In genomic region chr10:5628798-5629788, GRCh38 we compare ENCODE assay signal across 8 cellular contexts. TPM values are rescaled to one million over a fixed set of nuclear protein-coding genes. Genes with fewer than 3 reads are reported as not detected.
A peak's percentile ranks its signal among the peaks of the same experiment; 100 is the strongest.
DNase-seq lines count a peak whose midpoint lies in the region; ATAC-seq, FAIRE-seq and TF ChIP-seq lines count a peak whose summit lies in the region.

No MANE protein-coding gene starts in this region.

- in situ Hi-C loops in transverse colon (cut with MboI; ENCODE audit: low pct_ligation_motif_present in 1 of 4, low pct_unique_long_range_greater_than_20kb in 1 of 4, low sequenced_read_pairs in 3 of 4): loop anchor here in 3 of 4 donors (5.0 to 10.0 kb wide), 2 partner anchors 184 to 187 kb away; no protein-coding TSS in a partner anchor

- no peak for TF ChIP-seq POLR2A in transverse colon (IDR thresholded peaks at IDR 0.05)

- no peaks in the 10 kb centered on the region for H3K9me3 Mint-ChIP-seq in activated naive CD4-positive, alpha-beta T cell treated with anti-CD3 and anti-CD28 coated beads for 36 hours
- H3K9me3 Mint-ChIP-seq in activated naive CD4-positive, alpha-beta T cell treated with anti-CD3 and anti-CD28 coated beads, Interleukin-2, amount 10 ng/mL, durations not matched to agents 7 days and 5 days: no peaks in the 10 kb centered on the region
- no peaks in the 10 kb centered on the region for H3K9me3 Mint-ChIP-seq in activated CD8-positive, alpha-beta T cell treated with anti-CD3 and anti-CD28 coated beads for 36 hours
- H3K9me3 Mint-ChIP-seq in immature natural killer cell: no peaks in the 10 kb centered on the region
- H3K9me3 Mint-ChIP-seq in Calu3 (ENCODE audit: low read depth, unreplicated experiment): no peaks in the 10 kb centered on the region

- POLR2A ChIA-PET in activated CD8-positive, alpha-beta T cell treated with anti-CD3 and anti-CD28 coated beads for 36 hours (lab: Charles Lee): interaction anchor here (0.6 to 0.9 kb wide), 4 partner anchors 16 to 201 kb away, joined by 3 read pairs; no protein-coding TSS in a partner anchor

- H3K4me1 Mint-ChIP-seq in activated naive CD4-positive, alpha-beta T cell treated with anti-CD3 and anti-CD28 coated beads for 36 hours (ENCODE audit: low read depth): peaks cover 29% of the 10 kb centered on the region
- peaks cover 19% of the 10 kb centered on the region for H3K4me1 Mint-ChIP-seq in activated naive CD4-positive, alpha-beta T cell treated with anti-CD3 and anti-CD28 coated beads, Interleukin-2, amount 10 ng/mL, durations not matched to agents 7 days and 5 days
- H3K4me1 Mint-ChIP-seq in activated CD8-positive, alpha-beta T cell treated with anti-CD3 and anti-CD28 coated beads for 36 hours (ENCODE audit: low read depth): peaks cover 16% of the 10 kb centered on the region
- H3K4me1 Mint-ChIP-seq in immature natural killer cell: peaks cover 3 to 14% of the 10 kb centered on the region in 2 donors
- H3K4me1 Mint-ChIP-seq in Calu3 (ENCODE audit: low read depth, unreplicated experiment): peaks cover 23% of the 10 kb centered on the region

- H3K9me3 ChIP-seq in keratinocyte (ENCODE audit: control insufficient read depth, low read depth, low read length): no peaks in the 10 kb centered on the region
- no peaks in the 10 kb centered on the region for H3K9me3 ChIP-seq in transverse colon

- H3K79me2 ChIP-seq in keratinocyte (ENCODE audit: control insufficient read depth, insufficient read depth, low read length): no peaks in the 10 kb centered on the region

- no peak overlapping the region for H3K27ac ChIP-seq in keratinocyte (ENCODE audit: control insufficient read depth, insufficient read depth, low read length)
- peak overlapping the region; percentile 50 to 79 (median 68) for H3K27ac ChIP-seq in transverse colon

- H4K20me1 ChIP-seq in keratinocyte (ENCODE audit: control insufficient read depth, extremely low read depth, insufficient read depth, low read length): no peaks in the 10 kb centered on the region

- no peak overlapping the region for H3K9ac ChIP-seq in keratinocyte (ENCODE audit: control insufficient read depth, extremely low read depth, insufficient read depth, low read length)

- H3K27ac Mint-ChIP-seq in activated naive CD4-positive, alpha-beta T cell treated with anti-CD3 and anti-CD28 coated beads for 36 hours: peak overlapping the region; percentile 73
- no peak overlapping the region for H3K27ac Mint-ChIP-seq in activated naive CD4-positive, alpha-beta T cell treated with anti-CD3 and anti-CD28 coated beads, Interleukin-2, amount 10 ng/mL, durations not matched to agents 7 days and 5 days
- H3K27ac Mint-ChIP-seq in activated CD8-positive, alpha-beta T cell treated with anti-CD3 and anti-CD28 coated beads for 36 hours: peak overlapping the region; percentile 75
- H3K27ac Mint-ChIP-seq in immature natural killer cell (no peak overlapping the region), Calu3 (ENCODE audit: unreplicated experiment) (no peak overlapping the region)

- DNase-seq in activated naive CD4-positive, alpha-beta T cell treated with anti-CD3 and anti-CD28 coated beads for 36 hours: peak; percentile 74
- no peak for DNase-seq in activated naive CD4-positive, alpha-beta T cell treated with anti-CD3 and anti-CD28 coated beads, Interleukin-2, amount 10 ng/mL, durations not matched to agents 7 days and 5 days
- peak; percentile 27 for DNase-seq in activated CD8-positive, alpha-beta T cell treated with anti-CD3 and anti-CD28 coated beads for 36 hours
- DNase-seq in keratinocyte (ENCODE audit: low read depth, low spot score) (no peak), transverse colon (no peak), posterior vena cava (ENCODE audit: low spot score) (no peak), immature natural killer cell (no peak), Calu3 (no peak)

- no TSS peak for BruUV-seq in Calu3 (replicated peaks; lab: Mats Ljungman, UMichigan)

- no peak for TF ChIP-seq EP300 in transverse colon (IDR thresholded peaks at IDR 0.05; ENCODE audit: low read depth)

- H2AFZ ChIP-seq in keratinocyte (ENCODE audit: control insufficient read depth, low read length): peak overlapping the region; percentile 54

- no peaks in the 10 kb centered on the region for H3K9me1 ChIP-seq in keratinocyte (ENCODE audit: control insufficient read depth, extremely low read depth, insufficient read depth, low read length)

- peak; percentile 66 for ATAC-seq in activated CD8-positive, alpha-beta T cell treated with anti-CD3 and anti-CD28 coated beads for 36 hours

- H3K4me3 ChIP-seq in keratinocyte (ENCODE audit: control insufficient read depth in 2 of 3, extremely low read depth in 1 of 3, insufficient read depth in 2 of 3, low read depth in 1 of 3, low read length in 3 of 3) (no peak overlapping the region), transverse colon (peak overlapping the region in 3 of 4 donors; percentile 3 to 15 (median 3))

- peaks cover 17% of the 10 kb centered on the region for H3K4me1 ChIP-seq in keratinocyte (ENCODE audit: control insufficient read depth, extremely low read depth, insufficient read depth, low read length)
- peaks cover 0 to 43% (median 22%) of the 10 kb centered on the region in 4 donors for H3K4me1 ChIP-seq in transverse colon

- WGBS in transverse colon (ENCODE audit: low coverage in 1 of 2), 2 donors: 13 to 28% methylated on average over 6 to 10 of the region's 10 CpGs

- dilution Hi-C loops in keratinocyte (cut with MboI; ENCODE audit: extremely low pct_ligation_motif_present, low sequenced_read_pairs): no loop called here

- FAIRE-seq in keratinocyte (lab: Jason Lieb, UNC): peak; percentile 39

- H3K27me3 ChIP-seq in keratinocyte (ENCODE audit: control insufficient read depth, extremely low read depth, insufficient read depth, low read length) (no peaks in the 10 kb centered on the region), transverse colon (no peaks in the 10 kb centered on the region)

- intact Hi-C loops in activated naive CD4-positive, alpha-beta T cell treated with anti-CD3 and anti-CD28 coated beads for 36 hours (cut with micrococcal nuclease): loop anchor here (1.0 to 5.0 kb wide), 11 partner anchors 26 to 460 kb away; partner anchors contain the start of genes ANKRD16, GDI2, IL15RA and RBM17
- intact Hi-C loops in activated CD8-positive, alpha-beta T cell treated with anti-CD3 and anti-CD28 coated beads for 36 hours (cut with micrococcal nuclease): loop anchor here (2.0 kb wide), 1 partner anchor 182 kb away; no protein-coding TSS in a partner anchor
- intact Hi-C loops in transverse colon (cut with DNase I; ENCODE audit: low total_unique reads): no loop called here
- intact Hi-C loops in posterior vena cava (cut with DNase I): no loop called here
- intact Hi-C loops in Calu3 (cut with micrococcal nuclease; ENCODE audit: unreplicated experiment): no loop called here

- H3K4me2 ChIP-seq in keratinocyte (ENCODE audit: control insufficient read depth, extremely low read depth, insufficient read depth, low read depth, low read length): peak overlapping the region; percentile 61

- CTCF ChIA-PET in activated naive CD4-positive, alpha-beta T cell treated with anti-CD3 and anti-CD28 coated beads for 36 hours (lab: Charles Lee): interaction anchor here (0.6 to 13.1 kb wide), 29 partner anchors 8 to 1136 kb away, joined by 3 to 244 read pairs (median 4); partner anchors contain the start of gene TUBAL3
- CTCF ChIA-PET in activated naive CD4-positive, alpha-beta T cell treated with anti-CD3 and anti-CD28 coated beads, Interleukin-2, amount 10 ng/mL, durations not matched to agents 7 days and 5 days (lab: Charles Lee): interaction anchor here (0.5 to 2.6 kb wide), 33 partner anchors 9 to 814 kb away, joined by 3 to 17 read pairs (median 4); partner anchors contain the start of genes ASB13 and IL15RA
- CTCF ChIA-PET in activated CD8-positive, alpha-beta T cell treated with anti-CD3 and anti-CD28 coated beads for 36 hours (lab: Charles Lee): interaction anchor here (0.7 to 6.9 kb wide), 46 partner anchors 7 to 780 kb away, joined by 3 to 32 read pairs (median 4); partner anchors contain the start of gene TASOR2
- CTCF ChIA-PET in Calu3 (lab: Charles Lee): interaction anchor here (1.0 to 1.2 kb wide), 4 partner anchors 31 to 240 kb away, joined by 3 to 9 read pairs (median 6); no protein-coding TSS in a partner anchor

- no peaks in the 10 kb centered on the region for H3K36me3 Mint-ChIP-seq in activated naive CD4-positive, alpha-beta T cell treated with anti-CD3 and anti-CD28 coated beads for 36 hours (ENCODE audit: low read depth)
- H3K36me3 Mint-ChIP-seq in activated naive CD4-positive, alpha-beta T cell treated with anti-CD3 and anti-CD28 coated beads, Interleukin-2, amount 10 ng/mL, durations not matched to agents 7 days and 5 days: no peaks in the 10 kb centered on the region
- no peaks in the 10 kb centered on the region for H3K36me3 Mint-ChIP-seq in activated CD8-positive, alpha-beta T cell treated with anti-CD3 and anti-CD28 coated beads for 36 hours (ENCODE audit: low read depth)
- H3K36me3 Mint-ChIP-seq in immature natural killer cell (no peaks in the 10 kb centered on the region), Calu3 (ENCODE audit: insufficient read depth, unreplicated experiment) (peaks cover 10% of the 10 kb centered on the region)

- peak overlapping the region; percentile 31 for H3K4me3 Mint-ChIP-seq in activated naive CD4-positive, alpha-beta T cell treated with anti-CD3 and anti-CD28 coated beads for 36 hours
- no peak overlapping the region for H3K4me3 Mint-ChIP-seq in activated naive CD4-positive, alpha-beta T cell treated with anti-CD3 and anti-CD28 coated beads, Interleukin-2, amount 10 ng/mL, durations not matched to agents 7 days and 5 days
- H3K4me3 Mint-ChIP-seq in activated CD8-positive, alpha-beta T cell treated with anti-CD3 and anti-CD28 coated beads for 36 hours: peak overlapping the region; percentile 22
- H3K4me3 Mint-ChIP-seq in immature natural killer cell: no peak overlapping the region
- no peak overlapping the region for H3K4me3 Mint-ChIP-seq in Calu3 (ENCODE audit: low read depth, unreplicated experiment)

- H3K36me3 ChIP-seq in keratinocyte (ENCODE audit: control insufficient read depth in 2 of 2, extremely low read depth in 1 of 2, insufficient read depth in 2 of 2, low read length in 2 of 2): no peaks in the 10 kb centered on the region
- H3K36me3 ChIP-seq in transverse colon: no peaks in the 10 kb centered on the region

- TF ChIP-seq CTCF in activated CD8-positive, alpha-beta T cell treated with anti-CD3 and anti-CD28 coated beads for 36 hours (IDR thresholded peaks at IDR 0.05): no peak
- TF ChIP-seq CTCF in keratinocyte (optimal IDR thresholded peaks at IDR 0.05 in 1 of 3, IDR thresholded peaks at IDR 0.05 in 1 of 3, conservative IDR thresholded peaks at IDR 0.05 in 1 of 3; ENCODE audit: extremely low read depth in 1 of 3, insufficient read depth in 2 of 3, low read length in 3 of 3) (no peak), transverse colon (IDR thresholded peaks at IDR 0.05) (no peak), Calu3 (IDR thresholded peaks at IDR 0.05; ENCODE audit: unreplicated experiment) (no peak)

- H3K27me3 Mint-ChIP-seq in activated naive CD4-positive, alpha-beta T cell treated with anti-CD3 and anti-CD28 coated beads for 36 hours (ENCODE audit: low read depth): no peaks in the 10 kb centered on the region
- peaks cover 42% of the 10 kb centered on the region for H3K27me3 Mint-ChIP-seq in activated naive CD4-positive, alpha-beta T cell treated with anti-CD3 and anti-CD28 coated beads, Interleukin-2, amount 10 ng/mL, durations not matched to agents 7 days and 5 days
- H3K27me3 Mint-ChIP-seq in activated CD8-positive, alpha-beta T cell treated with anti-CD3 and anti-CD28 coated beads for 36 hours: peaks cover 6% of the 10 kb centered on the region
- H3K27me3 Mint-ChIP-seq in immature natural killer cell (ENCODE audit: low read depth in 3 of 3) (peaks cover 1 to 6% (median 3%) of the 10 kb centered on the region in 3 donors), Calu3 (ENCODE audit: unreplicated experiment) (no peaks in the 10 kb centered on the region)

RNA-seq across cellular contexts. Expression of gene ASB13, which starts 37.3 kb away (rescaled TPM):
- total RNA-seq in activated naive CD4-positive, alpha-beta T cell treated with anti-CD3 and anti-CD28 coated beads for 36 hours: 1 to 10 TPM; 7.0 to 7.2 TPM
- total RNA-seq in activated CD8-positive, alpha-beta T cell treated with anti-CD3 and anti-CD28 coated beads for 36 hours: 1 to 10 TPM; 8.9 to 9.2 TPM
- polyA plus RNA-seq in keratinocyte: 6.4 to 8.4 TPM (median 8.1 TPM) in 3 replicates
- polyA plus RNA-seq in keratinocyte (2011; ENCODE audit: low read depth): 3.3 TPM
- polyA plus RNA-seq in keratinocyte (2011; cell fraction: cytosol; rRNA removed): 4.8 and 7.2 TPM in 2 replicates
- 5.6 and 6.6 TPM in 2 replicates for polyA plus RNA-seq in keratinocyte (2011; cell fraction: nucleus; rRNA removed)
- 8.2 and 11.3 TPM in 2 replicates for polyA plus RNA-seq in keratinocyte (2012; ENCODE audit: low replicate concordance)
- polyA minus RNA-seq in keratinocyte: 10.6 to 13.9 TPM (median 11.4 TPM) in 3 replicates
- polyA minus RNA-seq in keratinocyte (2011; cell fraction: cytosol; rRNA and poly(A)+ RNA removed): 9.0 TPM
- 5.9 and 6.4 TPM in 2 replicates for polyA minus RNA-seq in keratinocyte (2011; cell fraction: nucleus; rRNA and poly(A)+ RNA removed)
- total RNA-seq in transverse colon: 10 to 100 TPM; 14.5 to 73.3 (median 61.0) TPM
- 10 to 100 TPM; 19.7 to 21.6 TPM for total RNA-seq in posterior vena cava
- 1 to 10 TPM in 2 of 3 donors, not detected in 1; 2.8 to 4.1 TPM for polyA plus RNA-seq in immature natural killer cell
- total RNA-seq in Calu3 (2022): 20.7 and 21.6 TPM in 2 replicates

RNA-seq across cellular contexts. Expression of gene TASOR2, which starts 55.5 kb away (rescaled TPM):
- total RNA-seq in activated naive CD4-positive, alpha-beta T cell treated with anti-CD3 and anti-CD28 coated beads for 36 hours: 10 to 100 TPM; 36.4 to 37.7 TPM
- total RNA-seq in activated CD8-positive, alpha-beta T cell treated with anti-CD3 and anti-CD28 coated beads for 36 hours: 10 to 100 TPM; 61.4 to 69.9 TPM
- polyA plus RNA-seq in keratinocyte: 34.9 to 40.4 TPM (median 35.0 TPM) in 3 replicates
- 38.8 TPM for polyA plus RNA-seq in keratinocyte (2011; ENCODE audit: low read depth)
- 14.9 and 29.6 TPM in 2 replicates for polyA plus RNA-seq in keratinocyte (2011; cell fraction: cytosol; rRNA removed)
- 61.5 and 71.4 TPM in 2 replicates for polyA plus RNA-seq in keratinocyte (2011; cell fraction: nucleus; rRNA removed)
- polyA plus RNA-seq in keratinocyte (2012; ENCODE audit: low replicate concordance): 18.2 and 26.5 TPM in 2 replicates
- 17.5 to 82.6 TPM (median 47.0 TPM) in 3 replicates for polyA minus RNA-seq in keratinocyte
- polyA minus RNA-seq in keratinocyte (2011; cell fraction: cytosol; rRNA and poly(A)+ RNA removed): 40.9 TPM
- polyA minus RNA-seq in keratinocyte (2011; cell fraction: nucleus; rRNA and poly(A)+ RNA removed): 93.5 and 163 TPM in 2 replicates
- total RNA-seq in transverse colon: 100 to 1,000 TPM in 1 of 4 donors, 10 to 100 TPM in 3; 55.0 to 106 (median 75.9) TPM
- total RNA-seq in posterior vena cava: 10 to 100 TPM; 57.5 to 59.6 TPM
- 10 to 100 TPM in 2 of 3 donors, under 1 TPM in 1; 0.27 to 20.1 (median 13.7) TPM for polyA plus RNA-seq in immature natural killer cell
- total RNA-seq in Calu3 (2022): 80.5 and 88.9 TPM in 2 replicates

Comparison
In these comparisons a context has a peak if more than half of its experiments do, and no peak if none do; other contexts are left out.
1. DNase-seq: peak in activated naive CD4-positive, alpha-beta T cell treated with anti-CD3 and anti-CD28 coated beads for 36 hours (single experiment) and activated CD8-positive, alpha-beta T cell treated with anti-CD3 and anti-CD28 coated beads for 36 hours (single experiment); none in activated naive CD4-positive, alpha-beta T cell treated with anti-CD3 and anti-CD28 coated beads, Interleukin-2, amount 10 ng/mL, durations not matched to agents 7 days and 5 days (single experiment), keratinocyte (single experiment), transverse colon (single experiment), posterior vena cava (single experiment), immature natural killer cell (0 of 3) and Calu3 (single experiment).
2. H3K27ac Mint-ChIP-seq: peak in activated naive CD4-positive, alpha-beta T cell treated with anti-CD3 and anti-CD28 coated beads for 36 hours (single experiment) and activated CD8-positive, alpha-beta T cell treated with anti-CD3 and anti-CD28 coated beads for 36 hours (single experiment); none in activated naive CD4-positive, alpha-beta T cell treated with anti-CD3 and anti-CD28 coated beads, Interleukin-2, amount 10 ng/mL, durations not matched to agents 7 days and 5 days (single experiment), immature natural killer cell (0 of 6) and Calu3 (single experiment).
3. H3K4me3 Mint-ChIP-seq: peak in activated naive CD4-positive, alpha-beta T cell treated with anti-CD3 and anti-CD28 coated beads for 36 hours (single experiment) and activated CD8-positive, alpha-beta T cell treated with anti-CD3 and anti-CD28 coated beads for 36 hours (single experiment); none in activated naive CD4-positive, alpha-beta T cell treated with anti-CD3 and anti-CD28 coated beads, Interleukin-2, amount 10 ng/mL, durations not matched to agents 7 days and 5 days (single experiment), immature natural killer cell (0 of 5) and Calu3 (single experiment).
4. H3K4me3 ChIP-seq: peak in transverse colon (3 of 4); none in keratinocyte (0 of 3).
5. intact Hi-C loops: an anchor here in activated naive CD4-positive, alpha-beta T cell treated with anti-CD3 and anti-CD28 coated beads for 36 hours (1.0 to 5.0 kb wide) and activated CD8-positive, alpha-beta T cell treated with anti-CD3 and anti-CD28 coated beads for 36 hours (2.0 kb wide); none called in transverse colon, posterior vena cava and Calu3.